In genomic region chr9:89408628-89409101, GRCh38 we compare ENCODE assay signal across 8 cellular contexts.
DNase-seq lines count a peak whose midpoint lies in the region; ATAC-seq and TF ChIP-seq lines count a peak whose summit lies in the region.

No MANE protein-coding gene starts in this region.

- H3K4me2 ChIP-seq in OCI-LY7 (ENCODE audit: low read length) = no peak overlapping the region

- ATAC-seq in T-cell (replicated peaks in 1 of 4) (peak; percentile 92 to 96 (median 96)), psoas muscle (peak in 3 of 4 donors; percentile 20 to 28 (median 25)), GM18517 (IDR thresholded peaks at IDR 0.05; ENCODE audit: unreplicated experiment) (no peak)

- WGBS in psoas muscle, 3 donors = 73 to 88% (median 79%) methylated on average over 12 of the region's 12 CpGs

- no peak overlapping the region for H3K4me3 ChIP-seq in psoas muscle
- H3K4me3 ChIP-seq in OCI-LY7 (ENCODE audit: low read depth, low read length, poor library complexity, severe bottlenecking) = no peak overlapping the region

- no peaks in the 10 kb centered on the region for H3K27me3 Mint-ChIP-seq in T-cell

- no peak overlapping the region for H2AFZ ChIP-seq in OCI-LY7 (ENCODE audit: low read length)

- DNase-seq in GDM1 (lab: John Stamatoyannopoulos, UW) (peak; percentile 83), T-cell (peak; percentile 63 to 81 (median 72)), activated gamma-delta T cell (lab: John Stamatoyannopoulos, UW) (peak; percentile 55), psoas muscle (no peak), OCI-LY7 (ENCODE audit: low spot score) (no peak), GM19238 (ENCODE audit: insufficient read length, low spot score) (no peak), DMS153 treated with DMSO at 0.1 percent for 48 hours (lab: John Stamatoyannopoulos, UW; ENCODE audit: unreplicated experiment) (no peak)

- no TSS peak for BruUV-seq in OCI-LY7 (replicated peaks; lab: Mats Ljungman, UMichigan)

- intact Hi-C loops in psoas muscle (cut with DNase I) = no loop called here
- intact Hi-C loops in OCI-LY7 (cut with micrococcal nuclease; ENCODE audit: unreplicated experiment) = no loop called here

- peaks cover 89 to 94% (median 90%) of the 10 kb centered on the region in 3 donors for H3K4me1 Mint-ChIP-seq in T-cell

- H3K79me2 ChIP-seq in OCI-LY7 (ENCODE audit: insufficient read depth, low read depth, low read length) = no peaks in the 10 kb centered on the region

- CTCF ChIA-PET in T-cell (lab: Charles Lee) (interaction anchor here (0.8 to 1.5 kb wide), 5 partner anchors 10 to 169 kb away, joined by 3 to 9 read pairs (median 5); no protein-coding TSS in a partner anchor), OCI-LY7 (lab: Charles Lee; ENCODE audit: unreplicated experiment) (interaction anchor here (0.8 to 1.1 kb wide), 4 partner anchors 10 to 33 kb away, joined by 3 to 5 read pairs (median 4); no protein-coding TSS in a partner anchor)

- no peaks in the 10 kb centered on the region for H3K27me3 ChIP-seq in psoas muscle (ENCODE audit: insufficient read depth in 3 of 3, low read length in 2 of 3)

- H3K36me3 ChIP-seq in psoas muscle (ENCODE audit: insufficient read depth in 1 of 2, low read depth in 1 of 2) (peaks cover 0 to 5% of the 10 kb centered on the region in 2 donors), OCI-LY7 (ENCODE audit: insufficient read depth, low read length) (no peaks in the 10 kb centered on the region; the same call in 1 of the 2 replicates)

- H3K4me1 ChIP-seq in psoas muscle (peaks cover 38% of the 10 kb centered on the region), OCI-LY7 (ENCODE audit: insufficient read depth, low read length, poor library complexity, severe bottlenecking) (peaks cover 42% of the 10 kb centered on the region)

- H3K27ac ChIP-seq in psoas muscle = peak overlapping the region; percentile 58
- H3K27ac ChIP-seq in OCI-LY7 (ENCODE audit: low read depth, low read length, poor library complexity, severe bottlenecking) = no peak overlapping the region

- H3K9me3 Mint-ChIP-seq in T-cell = peaks cover 0 to 5% (median 5%) of the 10 kb centered on the region in 3 donors

- no peaks in the 10 kb centered on the region for H4K20me1 ChIP-seq in OCI-LY7 (ENCODE audit: insufficient read depth, low read length)

- POLR2A ChIA-PET in T-cell (lab: Charles Lee) = interaction anchor here in 1 of 2 donors (0.5 kb wide), 1 partner anchor 113 kb away, joined by 3 read pairs; no protein-coding TSS in a partner anchor
- POLR2A ChIA-PET in OCI-LY7 (lab: Charles Lee) = interaction anchor here (1.2 to 1.4 kb wide), 4 partner anchors 9 to 147 kb away, joined by 3 to 8 read pairs (median 4); no protein-coding TSS in a partner anchor

- H3K9me2 ChIP-seq in OCI-LY7 (ENCODE audit: insufficient read depth, low read length) = no peaks in the 10 kb centered on the region

- H3K4me3 Mint-ChIP-seq in T-cell = peak overlapping the region; percentile 68 to 83 (median 71)

- TF ChIP-seq CTCF in psoas muscle (IDR thresholded peaks at IDR 0.05) (no peak), OCI-LY7 (conservative IDR thresholded peaks at IDR 0.05; ENCODE audit: low read length) (no peak)

- H3K36me3 Mint-ChIP-seq in T-cell = peaks cover 51% of the 10 kb centered on the region

- H3K27ac Mint-ChIP-seq in T-cell = peak overlapping the region; percentile 94 to 95

- H3K9me3 ChIP-seq in psoas muscle (no peaks in the 10 kb centered on the region), OCI-LY7 (ENCODE audit: low read length) (0 out of 2 replicates have a peak, but pooled peaks cover 6% of the 10 kb centered on the region)

Comparison
In these comparisons a context has a peak if more than half of its experiments do, and no peak if none do; other contexts are left out.
1. DNase-seq: peak in GDM1 (single experiment), T-cell (34 of 34) and activated gamma-delta T cell (single experiment); none in psoas muscle (0 of 2), OCI-LY7 (single experiment), GM19238 (single experiment) and DMS153 treated with DMSO at 0.1 percent for 48 hours (single experiment).